Comparison of ENCODE assay signal across 1 cellular context in genomic region chr2:182715121-182715895, GRCh38.
TF ChIP-seq lines count a peak whose summit lies in the region.

No MANE protein-coding gene starts in this region.

TF ChIP-seq in HepG2, 621 proteins besides CTCF, POLR2A, EP300 and RAD21 (continued from another document):
- 0 out of 2 replicates have a peak, but pooled peaks have one; percentile 26 for TF ChIP-seq RERE (CRISPR knock-in tag; IDR thresholded peaks at IDR 0.05; ENCODE audit: low read depth)
- no peak for TF ChIP-seq CBFB (CRISPR knock-in tag; IDR thresholded peaks at IDR 0.05)
